In the genomic region with DNA sequence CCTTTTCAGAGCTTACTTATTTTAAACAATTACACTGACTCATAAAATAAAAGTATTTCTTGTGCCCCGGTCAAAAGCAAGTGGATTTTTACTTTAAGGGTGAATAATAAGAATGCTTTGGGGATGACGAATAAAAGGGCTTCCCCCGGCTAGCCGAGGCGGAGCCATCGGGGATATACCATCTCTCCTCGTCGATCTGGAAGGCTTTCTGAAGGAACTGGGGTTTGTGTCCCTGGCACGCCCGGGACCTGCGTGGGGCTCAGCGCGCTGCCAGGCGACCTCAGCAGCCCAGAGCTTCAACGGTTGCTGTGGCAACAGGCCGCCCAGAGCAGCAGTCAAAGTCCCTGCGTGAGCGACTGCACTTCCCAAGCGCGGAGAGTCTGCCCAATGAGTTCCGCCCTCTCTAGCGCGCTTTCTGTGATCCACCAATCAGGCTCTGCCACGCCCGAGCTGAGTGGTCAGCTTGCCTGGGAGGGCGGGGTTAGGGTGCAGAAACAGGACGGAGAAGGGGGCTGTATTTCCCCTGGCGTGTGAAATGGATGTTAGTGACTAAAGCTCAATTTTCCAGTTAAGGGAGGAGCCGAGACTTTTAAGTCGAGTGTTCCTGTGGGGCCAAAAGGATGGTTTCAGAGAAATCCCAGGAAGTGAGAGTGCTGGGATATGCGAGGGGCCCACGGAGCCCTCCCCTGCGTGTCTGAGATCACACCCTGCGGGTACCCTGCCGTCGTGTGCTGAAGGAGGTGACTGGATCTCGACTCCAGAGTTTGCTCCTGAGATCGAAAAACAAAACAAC, we compare ENCODE assay signal across 8 cellular contexts. TPM values are rescaled to one million over a fixed set of nuclear protein-coding genes. Genes with fewer than 3 reads are reported as not detected.
DNase-seq lines count a peak whose midpoint lies in the region; ATAC-seq and TF ChIP-seq lines count a peak whose summit lies in the region.

No MANE protein-coding gene starts in this region.

- ATAC-seq in GM18505 (IDR thresholded peaks at IDR 0.05; ENCODE audit: unreplicated experiment), result peak; percentile 98
- peak; percentile 96 for ATAC-seq in HG02970 (IDR thresholded peaks at IDR 0.05; ENCODE audit: low FRiP score, unreplicated experiment)

- TF ChIP-seq CTCF in astrocyte of the spinal cord (IDR thresholded peaks at IDR 0.05; ENCODE audit: low read depth, low read length), result no peak

- peak; percentile 20 for TF ChIP-seq POLR2A in GM18505 (IDR thresholded peaks at IDR 0.05; ENCODE audit: borderline replicate concordance, extremely low read depth, insufficient read depth, insufficient read length)

- DNase-seq in NCI-H187 treated with DMSO at 0.1 percent for 48 hours (lab: John Stamatoyannopoulos, UW), result peak; percentile 95
- peak; percentile 91 for DNase-seq in T1000 (lab: John Stamatoyannopoulos, UW)
- peak; percentile 98 for DNase-seq in astrocyte of the spinal cord (ENCODE audit: low read depth, low spot score)
- peak; percentile 83 to 94 for DNase-seq in hippocampal formation (lab: John Stamatoyannopoulos, UW)
- peak; percentile 97 for DNase-seq in renal cortical epithelial cell (ENCODE audit: low read depth)
- DNase-seq in SKM-1 (lab: John Stamatoyannopoulos, UW; ENCODE audit: unreplicated experiment), result no peak

- H3K4me3 ChIP-seq in astrocyte of the spinal cord (ENCODE audit: low read depth, low read length), result peak overlapping the region; percentile 64

- in situ Hi-C loops in astrocyte of the spinal cord (cut with HindIII; ENCODE audit: low sequenced_read_pairs), result no loop called here

RNA-seq across cellular contexts. Expression of a gene that starts 33.0 kb away (rescaled TPM):
- 116 and 173 TPM in 2 replicates for total RNA-seq in renal cortical epithelial cell

RNA-seq across cellular contexts. Expression of a gene that starts 54.3 kb away (rescaled TPM):
- not detected in 2 replicates for total RNA-seq in renal cortical epithelial cell
